1 cellular context compared by ENCODE assay signal in the genomic region with DNA sequence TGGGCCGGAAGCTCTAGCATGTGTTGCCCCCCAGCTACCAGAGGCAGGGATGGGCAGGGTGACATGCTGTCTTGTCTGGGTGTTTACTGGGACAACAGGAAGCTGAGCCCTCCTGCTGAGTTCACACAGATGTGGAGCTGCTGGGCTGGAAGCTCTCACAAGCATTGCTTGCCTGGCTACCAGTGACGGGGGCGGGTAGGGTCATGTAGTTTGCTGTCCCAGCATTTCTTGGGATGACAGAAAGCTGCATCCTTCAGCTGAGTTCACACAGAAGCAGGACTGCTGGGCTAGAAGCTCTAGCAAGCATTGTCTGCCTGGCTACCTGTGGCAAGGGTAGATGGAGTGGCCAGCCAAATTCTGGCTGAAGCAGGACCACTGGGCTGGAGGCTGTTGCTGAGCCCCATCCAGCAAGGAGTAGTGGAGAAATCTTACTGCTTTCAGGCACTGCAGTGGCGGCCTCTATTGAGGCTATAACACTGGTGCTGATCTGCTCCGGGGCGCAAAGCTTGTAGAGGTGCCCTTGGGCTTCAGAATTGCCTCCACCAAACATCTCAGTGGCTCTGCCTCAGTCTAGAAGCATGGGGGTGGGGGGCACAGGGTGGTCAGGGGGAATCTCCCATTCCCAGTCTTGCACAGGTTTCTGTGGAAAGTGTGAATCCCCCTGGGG.
TF ChIP-seq lines count a peak whose summit lies in the region.

No MANE protein-coding gene starts in this region.

TF ChIP-seq in GM12878, 131 proteins besides CTCF, POLR2A, EP300 and RAD21:
- TF ChIP-seq GABPA (IDR thresholded peaks at IDR 0.05; ENCODE audit: low read depth) (no peak), RCOR1 (conservative IDR thresholded peaks at IDR 0.05; ENCODE audit: low read depth, low read length) (no peak), WRNIP1 (IDR thresholded peaks at IDR 0.05; ENCODE audit: borderline replicate concordance, low read depth, low read length) (no peak), MYC (IDR thresholded peaks at IDR 0.05; ENCODE audit: insufficient read depth, insufficient read length, insufficient replicate concordance, low read length, severe bottlenecking) (no peak), HDGF (IDR thresholded peaks at IDR 0.05) (no peak), ELK1 (IDR thresholded peaks at IDR 0.05; ENCODE audit: low read depth, low read length) (no peak), JUND (IDR thresholded peaks at IDR 0.05; ENCODE audit: low read depth, low read length) (no peak), USF1 (IDR thresholded peaks at IDR 0.05; ENCODE audit: borderline replicate concordance, extremely low read length, insufficient read depth, low read depth, low read length) (no peak), NRF1 (conservative IDR thresholded peaks at IDR 0.05; ENCODE audit: low read depth, low read length) (no peak), ASH2L (IDR thresholded peaks at IDR 0.05; ENCODE audit: borderline replicate concordance, low read depth) (no peak), CHD2 (IDR thresholded peaks at IDR 0.05; ENCODE audit: borderline replicate concordance, low read depth, low read length) (no peak), NR2C1 (IDR thresholded peaks at IDR 0.05) (no peak), NR2F1 (conservative IDR thresholded peaks at IDR 0.05) (no peak)
- TF ChIP-seq, protein P1, sequence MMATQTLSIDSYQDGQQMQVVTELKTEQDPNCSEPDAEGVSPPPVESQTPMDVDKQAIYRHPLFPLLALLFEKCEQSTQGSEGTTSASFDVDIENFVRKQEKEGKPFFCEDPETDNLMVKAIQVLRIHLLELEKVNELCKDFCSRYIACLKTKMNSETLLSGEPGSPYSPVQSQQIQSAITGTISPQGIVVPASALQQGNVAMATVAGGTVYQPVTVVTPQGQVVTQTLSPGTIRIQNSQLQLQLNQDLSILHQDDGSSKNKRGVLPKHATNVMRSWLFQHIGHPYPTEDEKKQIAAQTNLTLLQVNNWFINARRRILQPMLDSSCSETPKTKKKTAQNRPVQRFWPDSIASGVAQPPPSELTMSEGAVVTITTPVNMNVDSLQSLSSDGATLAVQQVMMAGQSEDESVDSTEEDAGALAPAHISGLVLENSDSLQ (IDR thresholded peaks at IDR 0.05), result no peak
- TF ChIP-seq, protein P2, sequence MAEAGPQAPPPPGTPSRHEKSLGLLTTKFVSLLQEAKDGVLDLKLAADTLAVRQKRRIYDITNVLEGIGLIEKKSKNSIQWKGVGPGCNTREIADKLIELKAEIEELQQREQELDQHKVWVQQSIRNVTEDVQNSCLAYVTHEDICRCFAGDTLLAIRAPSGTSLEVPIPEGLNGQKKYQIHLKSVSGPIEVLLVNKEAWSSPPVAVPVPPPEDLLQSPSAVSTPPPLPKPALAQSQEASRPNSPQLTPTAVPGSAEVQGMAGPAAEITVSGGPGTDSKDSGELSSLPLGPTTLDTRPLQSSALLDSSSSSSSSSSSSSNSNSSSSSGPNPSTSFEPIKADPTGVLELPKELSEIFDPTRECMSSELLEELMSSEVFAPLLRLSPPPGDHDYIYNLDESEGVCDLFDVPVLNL (IDR thresholded peaks at IDR 0.05; ENCODE audit: low read depth, low read length), result no peak
